In the genomic region with DNA sequence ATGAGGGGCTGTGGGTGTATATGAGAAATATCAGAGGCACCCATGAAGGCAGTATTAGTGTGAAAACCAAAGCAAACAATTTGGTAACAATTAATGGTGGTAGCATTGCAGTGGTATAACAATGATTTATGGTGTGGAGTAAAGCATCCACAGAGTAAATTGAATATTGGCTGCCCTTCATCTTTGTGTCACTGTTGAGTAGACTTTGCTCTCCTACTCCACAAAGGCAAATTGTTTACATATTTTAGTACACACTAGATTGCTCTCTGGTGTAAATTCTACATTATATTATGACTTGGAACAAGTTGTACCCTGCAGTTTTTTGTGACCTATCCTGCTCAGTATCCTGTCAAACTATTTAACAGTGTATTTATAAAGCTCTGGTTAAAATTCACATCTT, we compare ENCODE assay signal across 1 cellular context.
TF ChIP-seq lines count a peak whose summit lies in the region.

No MANE protein-coding gene starts in this region.

TF ChIP-seq in HepG2, 621 proteins besides CTCF, POLR2A, EP300 and RAD21 (continued from another document and continues in another):
- TF ChIP-seq, protein P1, sequence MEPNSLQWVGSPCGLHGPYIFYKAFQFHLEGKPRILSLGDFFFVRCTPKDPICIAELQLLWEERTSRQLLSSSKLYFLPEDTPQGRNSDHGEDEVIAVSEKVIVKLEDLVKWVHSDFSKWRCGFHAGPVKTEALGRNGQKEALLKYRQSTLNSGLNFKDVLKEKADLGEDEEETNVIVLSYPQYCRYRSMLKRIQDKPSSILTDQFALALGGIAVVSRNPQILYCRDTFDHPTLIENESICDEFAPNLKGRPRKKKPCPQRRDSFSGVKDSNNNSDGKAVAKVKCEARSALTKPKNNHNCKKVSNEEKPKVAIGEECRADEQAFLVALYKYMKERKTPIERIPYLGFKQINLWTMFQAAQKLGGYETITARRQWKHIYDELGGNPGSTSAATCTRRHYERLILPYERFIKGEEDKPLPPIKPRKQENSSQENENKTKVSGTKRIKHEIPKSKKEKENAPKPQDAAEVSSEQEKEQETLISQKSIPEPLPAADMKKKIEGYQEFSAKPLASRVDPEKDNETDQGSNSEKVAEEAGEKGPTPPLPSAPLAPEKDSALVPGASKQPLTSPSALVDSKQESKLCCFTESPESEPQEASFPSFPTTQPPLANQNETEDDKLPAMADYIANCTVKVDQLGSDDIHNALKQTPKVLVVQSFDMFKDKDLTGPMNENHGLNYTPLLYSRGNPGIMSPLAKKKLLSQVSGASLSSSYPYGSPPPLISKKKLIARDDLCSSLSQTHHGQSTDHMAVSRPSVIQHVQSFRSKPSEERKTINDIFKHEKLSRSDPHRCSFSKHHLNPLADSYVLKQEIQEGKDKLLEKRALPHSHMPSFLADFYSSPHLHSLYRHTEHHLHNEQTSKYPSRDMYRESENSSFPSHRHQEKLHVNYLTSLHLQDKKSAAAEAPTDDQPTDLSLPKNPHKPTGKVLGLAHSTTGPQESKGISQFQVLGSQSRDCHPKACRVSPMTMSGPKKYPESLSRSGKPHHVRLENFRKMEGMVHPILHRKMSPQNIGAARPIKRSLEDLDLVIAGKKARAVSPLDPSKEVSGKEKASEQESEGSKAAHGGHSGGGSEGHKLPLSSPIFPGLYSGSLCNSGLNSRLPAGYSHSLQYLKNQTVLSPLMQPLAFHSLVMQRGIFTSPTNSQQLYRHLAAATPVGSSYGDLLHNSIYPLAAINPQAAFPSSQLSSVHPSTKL (CRISPR knock-in tag; IDR thresholded peaks at IDR 0.05), result peak; percentile 71
- no peak for TF ChIP-seq THAP11 (CRISPR knock-in tag; IDR thresholded peaks at IDR 0.05)
- TF ChIP-seq XRCC5 (optimal IDR thresholded peaks at IDR 0.05; ENCODE audit: low read length), result no peak
- TF ChIP-seq ZNF567 (CRISPR knock-in tag; IDR thresholded peaks at IDR 0.05; ENCODE audit: borderline replicate concordance), result no peak
- TF ChIP-seq MAF1 (CRISPR knock-in tag; IDR thresholded peaks at IDR 0.05; ENCODE audit: borderline replicate concordance), result no peak
- TF ChIP-seq SIN3A (IDR thresholded peaks at IDR 0.05; ENCODE audit: borderline replicate concordance, low read depth, low read length), result no peak
- TF ChIP-seq, protein P2, sequence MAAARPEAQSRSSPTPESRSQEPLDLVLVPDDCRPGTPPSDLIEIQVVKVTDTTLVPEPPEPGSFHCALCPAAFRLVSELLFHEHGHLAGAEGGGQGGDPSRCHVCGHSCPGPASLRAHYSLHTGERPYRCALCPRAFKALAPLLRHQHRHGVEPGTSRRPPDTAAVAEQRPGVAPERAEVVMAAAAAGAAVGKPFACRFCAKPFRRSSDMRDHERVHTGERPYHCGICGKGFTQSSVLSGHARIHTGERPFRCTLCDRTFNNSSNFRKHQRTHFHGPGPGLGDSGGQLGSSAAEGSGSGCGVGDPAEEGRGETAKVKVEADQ (CRISPR knock-in tag; IDR thresholded peaks at IDR 0.05; ENCODE audit: borderline replicate concordance), result no peak
- no peak for TF ChIP-seq JARID2 (CRISPR knock-in tag; IDR thresholded peaks at IDR 0.05; ENCODE audit: insufficient replicate concordance)
- no peak for TF ChIP-seq SP2 (CRISPR knock-in tag; IDR thresholded peaks at IDR 0.05)
- TF ChIP-seq SRF (IDR thresholded peaks at IDR 0.05; ENCODE audit: low read depth, low read length), result no peak
- TF ChIP-seq, protein P3, sequence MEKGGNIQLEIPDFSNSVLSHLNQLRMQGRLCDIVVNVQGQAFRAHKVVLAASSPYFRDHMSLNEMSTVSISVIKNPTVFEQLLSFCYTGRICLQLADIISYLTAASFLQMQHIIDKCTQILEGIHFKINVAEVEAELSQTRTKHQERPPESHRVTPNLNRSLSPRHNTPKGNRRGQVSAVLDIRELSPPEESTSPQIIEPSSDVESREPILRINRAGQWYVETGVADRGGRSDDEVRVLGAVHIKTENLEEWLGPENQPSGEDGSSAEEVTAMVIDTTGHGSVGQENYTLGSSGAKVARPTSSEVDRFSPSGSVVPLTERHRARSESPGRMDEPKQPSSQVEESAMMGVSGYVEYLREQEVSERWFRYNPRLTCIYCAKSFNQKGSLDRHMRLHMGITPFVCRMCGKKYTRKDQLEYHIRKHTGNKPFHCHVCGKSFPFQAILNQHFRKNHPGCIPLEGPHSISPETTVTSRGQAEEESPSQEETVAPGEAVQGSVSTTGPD (CRISPR knock-in tag; IDR thresholded peaks at IDR 0.05), result 0 out of 2 replicates have a peak, but pooled peaks have one; percentile 38
- TF ChIP-seq ATF7 (IDR thresholded peaks at IDR 0.05), result no peak
- TF ChIP-seq ATF7 (CRISPR knock-in tag; IDR thresholded peaks at IDR 0.05), result no peak
- TF ChIP-seq, protein P4, sequence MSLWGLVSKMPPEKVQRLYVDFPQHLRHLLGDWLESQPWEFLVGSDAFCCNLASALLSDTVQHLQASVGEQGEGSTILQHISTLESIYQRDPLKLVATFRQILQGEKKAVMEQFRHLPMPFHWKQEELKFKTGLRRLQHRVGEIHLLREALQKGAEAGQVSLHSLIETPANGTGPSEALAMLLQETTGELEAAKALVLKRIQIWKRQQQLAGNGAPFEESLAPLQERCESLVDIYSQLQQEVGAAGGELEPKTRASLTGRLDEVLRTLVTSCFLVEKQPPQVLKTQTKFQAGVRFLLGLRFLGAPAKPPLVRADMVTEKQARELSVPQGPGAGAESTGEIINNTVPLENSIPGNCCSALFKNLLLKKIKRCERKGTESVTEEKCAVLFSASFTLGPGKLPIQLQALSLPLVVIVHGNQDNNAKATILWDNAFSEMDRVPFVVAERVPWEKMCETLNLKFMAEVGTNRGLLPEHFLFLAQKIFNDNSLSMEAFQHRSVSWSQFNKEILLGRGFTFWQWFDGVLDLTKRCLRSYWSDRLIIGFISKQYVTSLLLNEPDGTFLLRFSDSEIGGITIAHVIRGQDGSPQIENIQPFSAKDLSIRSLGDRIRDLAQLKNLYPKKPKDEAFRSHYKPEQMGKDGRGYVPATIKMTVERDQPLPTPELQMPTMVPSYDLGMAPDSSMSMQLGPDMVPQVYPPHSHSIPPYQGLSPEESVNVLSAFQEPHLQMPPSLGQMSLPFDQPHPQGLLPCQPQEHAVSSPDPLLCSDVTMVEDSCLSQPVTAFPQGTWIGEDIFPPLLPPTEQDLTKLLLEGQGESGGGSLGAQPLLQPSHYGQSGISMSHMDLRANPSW (CRISPR knock-in tag; IDR thresholded peaks at IDR 0.05; ENCODE audit: borderline replicate concordance), result no peak
- no peak for TF ChIP-seq NFKBIZ (CRISPR knock-in tag; IDR thresholded peaks at IDR 0.05)
- TF ChIP-seq, protein P5, sequence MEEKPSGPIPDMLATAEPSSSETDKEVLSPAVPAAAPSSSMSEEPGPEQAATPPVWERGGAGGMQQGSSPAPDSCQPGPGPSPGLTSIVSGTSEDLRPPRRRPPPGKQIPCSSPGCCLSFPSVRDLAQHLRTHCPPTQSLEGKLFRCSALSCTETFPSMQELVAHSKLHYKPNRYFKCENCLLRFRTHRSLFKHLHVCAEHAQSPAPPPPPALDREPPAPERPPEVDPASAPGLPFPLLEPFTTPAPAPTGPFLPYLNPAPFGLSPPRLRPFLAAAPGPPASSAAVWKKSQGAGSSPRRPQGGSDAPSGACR (CRISPR knock-in tag; IDR thresholded peaks at IDR 0.05), result no peak
- TF ChIP-seq, protein P6, sequence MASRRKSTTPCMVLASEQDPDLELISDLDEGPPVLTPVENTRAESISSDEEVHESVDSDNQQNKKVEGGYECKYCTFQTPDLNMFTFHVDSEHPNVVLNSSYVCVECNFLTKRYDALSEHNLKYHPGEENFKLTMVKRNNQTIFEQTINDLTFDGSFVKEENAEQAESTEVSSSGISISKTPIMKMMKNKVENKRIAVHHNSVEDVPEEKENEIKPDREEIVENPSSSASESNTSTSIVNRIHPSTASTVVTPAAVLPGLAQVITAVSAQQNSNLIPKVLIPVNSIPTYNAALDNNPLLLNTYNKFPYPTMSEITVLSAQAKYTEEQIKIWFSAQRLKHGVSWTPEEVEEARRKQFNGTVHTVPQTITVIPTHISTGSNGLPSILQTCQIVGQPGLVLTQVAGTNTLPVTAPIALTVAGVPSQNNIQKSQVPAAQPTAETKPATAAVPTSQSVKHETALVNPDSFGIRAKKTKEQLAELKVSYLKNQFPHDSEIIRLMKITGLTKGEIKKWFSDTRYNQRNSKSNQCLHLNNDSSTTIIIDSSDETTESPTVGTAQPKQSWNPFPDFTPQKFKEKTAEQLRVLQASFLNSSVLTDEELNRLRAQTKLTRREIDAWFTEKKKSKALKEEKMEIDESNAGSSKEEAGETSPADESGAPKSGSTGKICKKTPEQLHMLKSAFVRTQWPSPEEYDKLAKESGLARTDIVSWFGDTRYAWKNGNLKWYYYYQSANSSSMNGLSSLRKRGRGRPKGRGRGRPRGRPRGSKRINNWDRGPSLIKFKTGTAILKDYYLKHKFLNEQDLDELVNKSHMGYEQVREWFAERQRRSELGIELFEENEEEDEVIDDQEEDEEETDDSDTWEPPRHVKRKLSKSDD (CRISPR knock-in tag; IDR thresholded peaks at IDR 0.05; ENCODE audit: low read depth), result no peak
- TF ChIP-seq, protein P7, sequence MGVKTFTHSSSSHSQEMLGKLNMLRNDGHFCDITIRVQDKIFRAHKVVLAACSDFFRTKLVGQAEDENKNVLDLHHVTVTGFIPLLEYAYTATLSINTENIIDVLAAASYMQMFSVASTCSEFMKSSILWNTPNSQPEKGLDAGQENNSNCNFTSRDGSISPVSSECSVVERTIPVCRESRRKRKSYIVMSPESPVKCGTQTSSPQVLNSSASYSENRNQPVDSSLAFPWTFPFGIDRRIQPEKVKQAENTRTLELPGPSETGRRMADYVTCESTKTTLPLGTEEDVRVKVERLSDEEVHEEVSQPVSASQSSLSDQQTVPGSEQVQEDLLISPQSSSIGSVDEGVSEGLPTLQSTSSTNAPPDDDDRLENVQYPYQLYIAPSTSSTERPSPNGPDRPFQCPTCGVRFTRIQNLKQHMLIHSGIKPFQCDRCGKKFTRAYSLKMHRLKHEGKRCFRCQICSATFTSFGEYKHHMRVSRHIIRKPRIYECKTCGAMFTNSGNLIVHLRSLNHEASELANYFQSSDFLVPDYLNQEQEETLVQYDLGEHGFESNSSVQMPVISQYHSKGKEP (CRISPR knock-in tag; IDR thresholded peaks at IDR 0.05), result no peak
- TF ChIP-seq ZNF614 (CRISPR knock-in tag; IDR thresholded peaks at IDR 0.05; ENCODE audit: borderline replicate concordance), result no peak
- no peak for TF ChIP-seq SRY (CRISPR knock-in tag; IDR thresholded peaks at IDR 0.05)
- TF ChIP-seq, protein P8, sequence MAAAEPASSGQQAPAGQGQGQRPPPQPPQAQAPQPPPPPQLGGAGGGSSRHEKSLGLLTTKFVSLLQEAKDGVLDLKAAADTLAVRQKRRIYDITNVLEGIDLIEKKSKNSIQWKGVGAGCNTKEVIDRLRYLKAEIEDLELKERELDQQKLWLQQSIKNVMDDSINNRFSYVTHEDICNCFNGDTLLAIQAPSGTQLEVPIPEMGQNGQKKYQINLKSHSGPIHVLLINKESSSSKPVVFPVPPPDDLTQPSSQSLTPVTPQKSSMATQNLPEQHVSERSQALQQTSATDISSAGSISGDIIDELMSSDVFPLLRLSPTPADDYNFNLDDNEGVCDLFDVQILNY (CRISPR knock-in tag; conservative IDR thresholded peaks at IDR 0.05), result no peak
- TF ChIP-seq ATM (IDR thresholded peaks at IDR 0.05; ENCODE audit: borderline replicate concordance), result no peak
- no peak for TF ChIP-seq CREB1 (IDR thresholded peaks at IDR 0.05)
- TF ChIP-seq CREB1 (CRISPR knock-in tag; IDR thresholded peaks at IDR 0.05), result no peak
- no peak for TF ChIP-seq MIER2 (CRISPR knock-in tag; IDR thresholded peaks at IDR 0.05)
- TF ChIP-seq, protein P9, sequence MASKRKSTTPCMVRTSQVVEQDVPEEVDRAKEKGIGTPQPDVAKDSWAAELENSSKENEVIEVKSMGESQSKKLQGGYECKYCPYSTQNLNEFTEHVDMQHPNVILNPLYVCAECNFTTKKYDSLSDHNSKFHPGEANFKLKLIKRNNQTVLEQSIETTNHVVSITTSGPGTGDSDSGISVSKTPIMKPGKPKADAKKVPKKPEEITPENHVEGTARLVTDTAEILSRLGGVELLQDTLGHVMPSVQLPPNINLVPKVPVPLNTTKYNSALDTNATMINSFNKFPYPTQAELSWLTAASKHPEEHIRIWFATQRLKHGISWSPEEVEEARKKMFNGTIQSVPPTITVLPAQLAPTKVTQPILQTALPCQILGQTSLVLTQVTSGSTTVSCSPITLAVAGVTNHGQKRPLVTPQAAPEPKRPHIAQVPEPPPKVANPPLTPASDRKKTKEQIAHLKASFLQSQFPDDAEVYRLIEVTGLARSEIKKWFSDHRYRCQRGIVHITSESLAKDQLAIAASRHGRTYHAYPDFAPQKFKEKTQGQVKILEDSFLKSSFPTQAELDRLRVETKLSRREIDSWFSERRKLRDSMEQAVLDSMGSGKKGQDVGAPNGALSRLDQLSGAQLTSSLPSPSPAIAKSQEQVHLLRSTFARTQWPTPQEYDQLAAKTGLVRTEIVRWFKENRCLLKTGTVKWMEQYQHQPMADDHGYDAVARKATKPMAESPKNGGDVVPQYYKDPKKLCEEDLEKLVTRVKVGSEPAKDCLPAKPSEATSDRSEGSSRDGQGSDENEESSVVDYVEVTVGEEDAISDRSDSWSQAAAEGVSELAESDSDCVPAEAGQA (IDR thresholded peaks at IDR 0.05; ENCODE audit: low read depth), result no peak
- TF ChIP-seq, protein P9 (CRISPR knock-in tag; IDR thresholded peaks at IDR 0.05; ENCODE audit: borderline replicate concordance), result no peak
- TF ChIP-seq, protein P10, sequence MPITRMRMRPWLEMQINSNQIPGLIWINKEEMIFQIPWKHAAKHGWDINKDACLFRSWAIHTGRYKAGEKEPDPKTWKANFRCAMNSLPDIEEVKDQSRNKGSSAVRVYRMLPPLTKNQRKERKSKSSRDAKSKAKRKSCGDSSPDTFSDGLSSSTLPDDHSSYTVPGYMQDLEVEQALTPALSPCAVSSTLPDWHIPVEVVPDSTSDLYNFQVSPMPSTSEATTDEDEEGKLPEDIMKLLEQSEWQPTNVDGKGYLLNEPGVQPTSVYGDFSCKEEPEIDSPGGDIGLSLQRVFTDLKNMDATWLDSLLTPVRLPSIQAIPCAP (CRISPR knock-in tag; IDR thresholded peaks at IDR 0.05; ENCODE audit: low read depth), result no peak
